In the genomic region with DNA sequence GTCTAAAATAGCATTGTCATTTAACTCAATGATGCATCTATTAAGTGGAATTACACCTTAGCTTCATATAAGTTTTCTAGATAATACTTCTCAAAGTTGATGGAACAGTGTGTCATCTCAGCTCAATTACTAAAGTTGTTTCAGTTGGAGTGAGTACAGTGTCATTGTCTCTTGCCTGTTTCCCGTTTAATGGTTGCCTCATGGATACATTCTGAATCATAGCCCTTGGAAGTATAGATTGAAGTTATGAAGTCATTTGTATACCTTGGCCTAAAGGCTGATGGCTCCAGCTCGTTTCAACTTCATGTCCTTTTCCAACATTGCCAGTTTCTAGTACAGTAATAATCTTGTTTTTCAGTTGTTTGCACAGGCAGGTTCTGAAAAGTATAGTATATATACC, we compare ENCODE assay signal across 2 cellular contexts.
TF ChIP-seq lines count a peak whose summit lies in the region.

No MANE protein-coding gene starts in this region.

TF ChIP-seq in HEK293, 187 proteins besides CTCF, POLR2A, EP300 and RAD21 (continued from another document):
- TF ChIP-seq ZNF629 (tag by site-specific recombination; IDR thresholded peaks at IDR 0.05) (peak; percentile 70), ZFP69B (tag by site-specific recombination; IDR thresholded peaks at IDR 0.05) (peak; percentile 78), ZNF501 (tag by site-specific recombination; IDR thresholded peaks at IDR 0.05) (no peak), ZXDB (tag by site-specific recombination; IDR thresholded peaks at IDR 0.05) (0 out of 2 replicates have a peak, but pooled peaks have one; percentile 29), SP7 (tag by site-specific recombination; IDR thresholded peaks at IDR 0.05) (no peak)
- TF ChIP-seq, protein P1, sequence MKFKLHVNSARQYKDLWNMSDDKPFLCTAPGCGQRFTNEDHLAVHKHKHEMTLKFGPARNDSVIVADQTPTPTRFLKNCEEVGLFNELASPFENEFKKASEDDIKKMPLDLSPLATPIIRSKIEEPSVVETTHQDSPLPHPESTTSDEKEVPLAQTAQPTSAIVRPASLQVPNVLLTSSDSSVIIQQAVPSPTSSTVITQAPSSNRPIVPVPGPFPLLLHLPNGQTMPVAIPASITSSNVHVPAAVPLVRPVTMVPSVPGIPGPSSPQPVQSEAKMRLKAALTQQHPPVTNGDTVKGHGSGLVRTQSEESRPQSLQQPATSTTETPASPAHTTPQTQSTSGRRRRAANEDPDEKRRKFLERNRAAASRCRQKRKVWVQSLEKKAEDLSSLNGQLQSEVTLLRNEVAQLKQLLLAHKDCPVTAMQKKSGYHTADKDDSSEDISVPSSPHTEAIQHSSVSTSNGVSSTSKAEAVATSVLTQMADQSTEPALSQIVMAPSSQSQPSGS (tag by site-specific recombination; IDR thresholded peaks at IDR 0.05; ENCODE audit: low read depth): peak; percentile 35; the same call in 1 of the 2 replicates

TF ChIP-seq in WTC11, 78 proteins besides CTCF, POLR2A, EP300 and RAD21 (continued from another document):
- TF ChIP-seq, protein P2, sequence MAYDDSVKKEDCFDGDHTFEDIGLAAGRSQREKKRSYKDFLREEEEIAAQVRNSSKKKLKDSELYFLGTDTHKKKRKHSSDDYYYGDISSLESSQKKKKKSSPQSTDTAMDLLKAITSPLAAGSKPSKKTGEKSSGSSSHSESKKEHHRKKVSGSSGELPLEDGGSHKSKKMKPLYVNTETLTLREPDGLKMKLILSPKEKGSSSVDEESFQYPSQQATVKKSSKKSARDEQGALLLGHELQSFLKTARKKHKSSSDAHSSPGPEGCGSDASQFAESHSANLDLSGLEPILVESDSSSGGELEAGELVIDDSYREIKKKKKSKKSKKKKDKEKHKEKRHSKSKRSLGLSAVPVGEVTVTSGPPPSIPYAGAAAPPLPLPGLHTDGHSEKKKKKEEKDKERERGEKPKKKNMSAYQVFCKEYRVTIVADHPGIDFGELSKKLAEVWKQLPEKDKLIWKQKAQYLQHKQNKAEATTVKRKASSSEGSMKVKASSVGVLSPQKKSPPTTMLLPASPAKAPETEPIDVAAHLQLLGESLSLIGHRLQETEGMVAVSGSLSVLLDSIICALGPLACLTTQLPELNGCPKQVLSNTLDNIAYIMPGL (CRISPR knock-in tag; IDR thresholded peaks at IDR 0.05): no peak
- TF ChIP-seq, protein P3, sequence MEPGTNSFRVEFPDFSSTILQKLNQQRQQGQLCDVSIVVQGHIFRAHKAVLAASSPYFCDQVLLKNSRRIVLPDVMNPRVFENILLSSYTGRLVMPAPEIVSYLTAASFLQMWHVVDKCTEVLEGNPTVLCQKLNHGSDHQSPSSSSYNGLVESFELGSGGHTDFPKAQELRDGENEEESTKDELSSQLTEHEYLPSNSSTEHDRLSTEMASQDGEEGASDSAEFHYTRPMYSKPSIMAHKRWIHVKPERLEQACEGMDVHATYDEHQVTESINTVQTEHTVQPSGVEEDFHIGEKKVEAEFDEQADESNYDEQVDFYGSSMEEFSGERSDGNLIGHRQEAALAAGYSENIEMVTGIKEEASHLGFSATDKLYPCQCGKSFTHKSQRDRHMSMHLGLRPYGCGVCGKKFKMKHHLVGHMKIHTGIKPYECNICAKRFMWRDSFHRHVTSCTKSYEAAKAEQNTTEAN (CRISPR knock-in tag; IDR thresholded peaks at IDR 0.05): no peak
- TF ChIP-seq ZBTB21 (CRISPR knock-in tag; IDR thresholded peaks at IDR 0.05; ENCODE audit: borderline replicate concordance): no peak
- TF ChIP-seq, protein P4, sequence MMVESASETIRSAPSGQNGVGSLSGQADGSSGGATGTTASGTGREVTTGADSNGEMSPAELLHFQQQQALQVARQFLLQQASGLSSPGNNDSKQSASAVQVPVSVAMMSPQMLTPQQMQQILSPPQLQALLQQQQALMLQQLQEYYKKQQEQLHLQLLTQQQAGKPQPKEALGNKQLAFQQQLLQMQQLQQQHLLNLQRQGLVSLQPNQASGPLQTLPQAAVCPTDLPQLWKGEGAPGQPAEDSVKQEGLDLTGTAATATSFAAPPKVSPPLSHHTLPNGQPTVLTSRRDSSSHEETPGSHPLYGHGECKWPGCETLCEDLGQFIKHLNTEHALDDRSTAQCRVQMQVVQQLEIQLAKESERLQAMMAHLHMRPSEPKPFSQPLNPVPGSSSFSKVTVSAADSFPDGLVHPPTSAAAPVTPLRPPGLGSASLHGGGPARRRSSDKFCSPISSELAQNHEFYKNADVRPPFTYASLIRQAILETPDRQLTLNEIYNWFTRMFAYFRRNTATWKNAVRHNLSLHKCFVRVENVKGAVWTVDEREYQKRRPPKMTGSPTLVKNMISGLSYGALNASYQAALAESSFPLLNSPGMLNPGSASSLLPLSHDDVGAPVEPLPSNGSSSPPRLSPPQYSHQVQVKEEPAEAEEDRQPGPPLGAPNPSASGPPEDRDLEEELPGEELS (CRISPR knock-in tag; IDR thresholded peaks at IDR 0.05): no peak
- TF ChIP-seq IRF2 (CRISPR knock-in tag; IDR thresholded peaks at IDR 0.05; ENCODE audit: borderline replicate concordance, low read depth): no peak
- TF ChIP-seq, protein P5, sequence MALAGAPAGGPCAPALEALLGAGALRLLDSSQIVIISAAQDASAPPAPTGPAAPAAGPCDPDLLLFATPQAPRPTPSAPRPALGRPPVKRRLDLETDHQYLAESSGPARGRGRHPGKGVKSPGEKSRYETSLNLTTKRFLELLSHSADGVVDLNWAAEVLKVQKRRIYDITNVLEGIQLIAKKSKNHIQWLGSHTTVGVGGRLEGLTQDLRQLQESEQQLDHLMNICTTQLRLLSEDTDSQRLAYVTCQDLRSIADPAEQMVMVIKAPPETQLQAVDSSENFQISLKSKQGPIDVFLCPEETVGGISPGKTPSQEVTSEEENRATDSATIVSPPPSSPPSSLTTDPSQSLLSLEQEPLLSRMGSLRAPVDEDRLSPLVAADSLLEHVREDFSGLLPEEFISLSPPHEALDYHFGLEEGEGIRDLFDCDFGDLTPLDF (CRISPR knock-in tag; IDR thresholded peaks at IDR 0.05): no peak
- no peak for TF ChIP-seq FOXK1 (CRISPR knock-in tag; IDR thresholded peaks at IDR 0.05)
- TF ChIP-seq, protein P6, sequence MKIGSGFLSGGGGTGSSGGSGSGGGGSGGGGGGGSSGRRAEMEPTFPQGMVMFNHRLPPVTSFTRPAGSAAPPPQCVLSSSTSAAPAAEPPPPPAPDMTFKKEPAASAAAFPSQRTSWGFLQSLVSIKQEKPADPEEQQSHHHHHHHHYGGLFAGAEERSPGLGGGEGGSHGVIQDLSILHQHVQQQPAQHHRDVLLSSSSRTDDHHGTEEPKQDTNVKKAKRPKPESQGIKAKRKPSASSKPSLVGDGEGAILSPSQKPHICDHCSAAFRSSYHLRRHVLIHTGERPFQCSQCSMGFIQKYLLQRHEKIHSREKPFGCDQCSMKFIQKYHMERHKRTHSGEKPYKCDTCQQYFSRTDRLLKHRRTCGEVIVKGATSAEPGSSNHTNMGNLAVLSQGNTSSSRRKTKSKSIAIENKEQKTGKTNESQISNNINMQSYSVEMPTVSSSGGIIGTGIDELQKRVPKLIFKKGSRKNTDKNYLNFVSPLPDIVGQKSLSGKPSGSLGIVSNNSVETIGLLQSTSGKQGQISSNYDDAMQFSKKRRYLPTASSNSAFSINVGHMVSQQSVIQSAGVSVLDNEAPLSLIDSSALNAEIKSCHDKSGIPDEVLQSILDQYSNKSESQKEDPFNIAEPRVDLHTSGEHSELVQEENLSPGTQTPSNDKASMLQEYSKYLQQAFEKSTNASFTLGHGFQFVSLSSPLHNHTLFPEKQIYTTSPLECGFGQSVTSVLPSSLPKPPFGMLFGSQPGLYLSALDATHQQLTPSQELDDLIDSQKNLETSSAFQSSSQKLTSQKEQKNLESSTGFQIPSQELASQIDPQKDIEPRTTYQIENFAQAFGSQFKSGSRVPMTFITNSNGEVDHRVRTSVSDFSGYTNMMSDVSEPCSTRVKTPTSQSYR (CRISPR knock-in tag; IDR thresholded peaks at IDR 0.05): no peak
- TF ChIP-seq ZNF263 (CRISPR knock-in tag; IDR thresholded peaks at IDR 0.05; ENCODE audit: low read depth): no peak
- TF ChIP-seq TCF7 (CRISPR knock-in tag; IDR thresholded peaks at IDR 0.05; ENCODE audit: low read depth): no peak
- TF ChIP-seq NFYB (CRISPR knock-in tag; conservative IDR thresholded peaks at IDR 0.05; ENCODE audit: low read depth): no peak
